Comparison of ENCODE assay signal across 17 cellular contexts in genomic region chr12:52214421-52214802, GRCh38. TPM values are rescaled to one million over a fixed set of nuclear protein-coding genes. Genes with fewer than 3 reads are reported as not detected.
DNase-seq lines count a peak whose midpoint lies in the region; ATAC-seq and TF ChIP-seq lines count a peak whose summit lies in the region.
"Had no signal": no experiment of that assay in that cellular context is flagged by ENCODE, and none has a peak within 500 bp of the region (broad histone marks: within the 10 kb centered on the region; RNA-seq: fewer than 3 reads in every experiment).

No MANE protein-coding gene starts in this region.

- WGBS in IMR-90 (ENCODE audit: extremely low coverage in 2 of 2, insufficient read length in 1 of 2), 2 experiments = no CpG with 5 or more reads among the region's 3 CpGs
- no CpG with 5 or more reads among the region's 3 CpGs for WGBS in neuronal stem cell (ENCODE audit: extremely low coverage in 2 of 2, insufficient read length in 2 of 2, insufficient replicate concordance in 1 of 2), 2 donors

- POLR2A ChIA-PET in Caco-2 (lab: Charles Lee) (no interaction called here), IMR-90 (lab: Charles Lee; ENCODE audit: unreplicated experiment) (no interaction called here)
- POLR2A ChIA-PET in CD4-positive, alpha-beta memory T cell (lab: Charles Lee; ENCODE audit: partially characterized antibody) = no interaction called here

- no peak overlapping the region for H3K4me2 ChIP-seq in IMR-90 (ENCODE audit: low read depth, low read length)
- H3K4me2 ChIP-seq in neuronal stem cell (ENCODE audit: insufficient read depth, low read length, poor library complexity, severe bottlenecking) = no peak overlapping the region

- H3K18ac ChIP-seq in IMR-90 (ENCODE audit: low read depth, low read length) (no peak overlapping the region), neuronal stem cell (ENCODE audit: low read length) (peak overlapping the region; percentile 71)

- H3K4me1 ChIP-seq in Caco-2 (peaks cover 48% of the 10 kb centered on the region), IMR-90 (ENCODE audit: control insufficient read depth, insufficient read depth, low read length) (peaks cover 9% of the 10 kb centered on the region), neuronal stem cell (ENCODE audit: control insufficient read depth in 2 of 2, insufficient read depth in 1 of 2, low read depth in 1 of 2, low read length in 2 of 2) (peaks cover 0 to 3% of the 10 kb centered on the region in 2 donors)
- no peaks in the 10 kb centered on the region for H3K4me1 ChIP-seq in CD4-positive, alpha-beta memory T cell (ENCODE audit: insufficient read depth, low read length)

- H2AK5ac ChIP-seq in IMR-90 (ENCODE audit: low read depth, low read length) (no peak overlapping the region), neuronal stem cell (ENCODE audit: low read depth, low read length) (no peak overlapping the region)

- H3K27ac Mint-ChIP-seq in Caco-2 (ENCODE audit: unreplicated experiment) (peak overlapping the region; percentile 60), chondrocyte (ENCODE audit: unreplicated experiment) (no peak overlapping the region)
- H3K27ac Mint-ChIP-seq in CD4-positive, alpha-beta memory T cell = no peak overlapping the region
- H3K27ac Mint-ChIP-seq: activated CD8-positive, alpha-beta memory T cell treated with anti-CD3 and anti-CD28 coated beads, Interleukin-2, amount 10 ng/mL, durations not matched to agents 7 days and 5 days had no signal

- H2BK120ac ChIP-seq in IMR-90 (ENCODE audit: low read depth, low read length) = 0 out of 2 replicates have a peak overlapping the region, but pooled peaks have one; percentile 52
- peak overlapping the region; percentile 42 for H2BK120ac ChIP-seq in neuronal stem cell (ENCODE audit: low read depth, low read length)

- H3K4me1 Mint-ChIP-seq in Caco-2 (ENCODE audit: low read depth, unreplicated experiment) = peaks cover 43% of the 10 kb centered on the region
- H3K4me1 Mint-ChIP-seq in chondrocyte (ENCODE audit: low read depth) = peaks cover 43% of the 10 kb centered on the region
- peaks cover 0 to 2% (median under 1%) of the 10 kb centered on the region in 4 donors for H3K4me1 Mint-ChIP-seq in CD4-positive, alpha-beta memory T cell
- H3K4me1 Mint-ChIP-seq: activated CD8-positive, alpha-beta memory T cell treated with anti-CD3 and anti-CD28 coated beads, Interleukin-2, amount 10 ng/mL, durations not matched to agents 7 days and 5 days had no signal

- no peak overlapping the region for H4K5ac ChIP-seq in IMR-90 (ENCODE audit: low read depth, low read length)

- H3K36me3 ChIP-seq in Caco-2 (ENCODE audit: control insufficient read depth, insufficient read depth, low read length) (no peaks in the 10 kb centered on the region), IMR-90 (ENCODE audit: control insufficient read depth, insufficient read depth, low read length) (no peaks in the 10 kb centered on the region), neuronal stem cell (replicated peaks in 1 of 2; ENCODE audit: control insufficient read depth in 2 of 2, insufficient read depth in 2 of 2, low read length in 2 of 2) (no peaks in the 10 kb centered on the region)
- no peaks in the 10 kb centered on the region for H3K36me3 ChIP-seq in CD4-positive, alpha-beta memory T cell (ENCODE audit: insufficient read depth, low read length)
- H3K36me3 ChIP-seq: left ventricle myocardium inferior had no signal

- H3K4me3 ChIP-seq in Caco-2 (ENCODE audit: low read depth, low read length) (no peak overlapping the region), IMR-90 (ENCODE audit: insufficient read depth, low read depth, low read length) (no peak overlapping the region), neuronal stem cell (ENCODE audit: low read length in 2 of 2) (no peak overlapping the region)
- H3K4me3 ChIP-seq in CD4-positive, alpha-beta memory T cell (ENCODE audit: low read length in 2 of 2) = no peak overlapping the region
- H3K4me3 ChIP-seq: left ventricle myocardium inferior had no signal

- H3K9me3 Mint-ChIP-seq in Caco-2 (ENCODE audit: unreplicated experiment) (no peaks in the 10 kb centered on the region), chondrocyte (ENCODE audit: low read depth) (no peaks in the 10 kb centered on the region)
- no peaks in the 10 kb centered on the region for H3K9me3 Mint-ChIP-seq in CD4-positive, alpha-beta memory T cell

- no peak overlapping the region for H2AFZ ChIP-seq in IMR-90 (replicated peaks; ENCODE audit: low read length, poor library complexity)
- H2AFZ ChIP-seq in neuronal stem cell (ENCODE audit: low read length) = no peak overlapping the region

- in situ Hi-C loops in IMR-90 (cut with MboI; ENCODE audit: low sequenced_read_pairs) = no loop called here

- no peak overlapping the region for H2AK9ac ChIP-seq in IMR-90 (replicated peaks; ENCODE audit: low read depth, low read length, poor library complexity)

- intact Hi-C loops in Caco-2 (cut with micrococcal nuclease; ENCODE audit: unreplicated experiment) = no loop called here
- intact Hi-C loops in IMR-90 (cut with micrococcal nuclease) = loop anchor here (10.0 kb wide), 1 partner anchor 660 kb away; no protein-coding TSS in a partner anchor
- intact Hi-C loops in CD4-positive, alpha-beta memory T cell (cut with micrococcal nuclease) = no loop called here

- H3K14ac ChIP-seq in IMR-90 (replicated peaks; ENCODE audit: low read depth, low read length) (no peak overlapping the region), neuronal stem cell (ENCODE audit: low read length) (no peak overlapping the region)

- H3K9me3 ChIP-seq in Caco-2 (no peaks in the 10 kb centered on the region), IMR-90 (ENCODE audit: control insufficient read depth, insufficient read depth, low read length) (no peaks in the 10 kb centered on the region), neuronal stem cell (replicated peaks in 1 of 2; ENCODE audit: control insufficient read depth in 2 of 2, insufficient read depth in 1 of 2, low read depth in 1 of 2, low read length in 2 of 2) (peaks cover 0 to 2% of the 10 kb centered on the region in 2 donors)
- no peaks in the 10 kb centered on the region for H3K9me3 ChIP-seq in CD4-positive, alpha-beta memory T cell (ENCODE audit: control insufficient read depth in 1 of 2, low read length in 2 of 2)
- H3K9me3 ChIP-seq: left ventricle myocardium inferior had no signal

- DNase-seq in Caco-2 (no peak), IMR-90 (no peak), chondrocyte (ENCODE audit: low spot score) (peak; percentile 77), neuronal stem cell (ENCODE audit: low spot score) (no peak), amniotic stem cell (lab: John Stamatoyannopoulos, UW) (no peak)
- no peak for DNase-seq in CD4-positive, alpha-beta memory T cell
- no peak for DNase-seq in activated CD8-positive, alpha-beta memory T cell treated with anti-CD3 and anti-CD28 coated beads for 24 hours
- DNase-seq: activated CD8-positive, alpha-beta memory T cell treated with anti-CD3 and anti-CD28 coated beads, Interleukin-2, amount 10 ng/mL, durations not matched to agents 7 days and 5 days; activated gamma-delta T cell; left ventricle myocardium inferior; NCI-H2029; NCI-H524 treated with DMSO at 0.1 percent for 48 hours; stimulated activated CD4-positive, alpha-beta T cell treated with anti-CD3 and anti-CD28 coated beads, Interleukin-12 subunit alpha, Interleukin-12 subunit beta, amount 100 ng/mL, for 4 hours; stimulated activated naive CD8-positive, alpha-beta T cell treated with anti-CD3 and anti-CD28 coated beads, Interleukin-15, Interleukin-2, amounts not matched to agents 100 U/mL and 50 U/mL, for 24 hours; T-helper 1 cell had no signal

- H3K79me1 ChIP-seq in IMR-90 (ENCODE audit: low read depth in 1 of 2, low read length in 2 of 2) = no peaks in the 10 kb centered on the region
- no peaks in the 10 kb centered on the region for H3K79me1 ChIP-seq in neuronal stem cell (ENCODE audit: low read depth, low read length)

- H2BK20ac ChIP-seq in IMR-90 (ENCODE audit: low read depth, low read length) = no peak overlapping the region

- no peak overlapping the region for H2BK5ac ChIP-seq in IMR-90 (ENCODE audit: low read depth, low read length, poor library complexity, severe bottlenecking)
- H2BK5ac ChIP-seq in neuronal stem cell (ENCODE audit: low read length) = no peak overlapping the region

- no peaks in the 10 kb centered on the region for H3K36me3 Mint-ChIP-seq in Caco-2 (ENCODE audit: insufficient read depth, unreplicated experiment)
- H3K36me3 Mint-ChIP-seq in chondrocyte (ENCODE audit: low read depth) = no peaks in the 10 kb centered on the region
- H3K36me3 Mint-ChIP-seq in CD4-positive, alpha-beta memory T cell = no peaks in the 10 kb centered on the region
- H3K36me3 Mint-ChIP-seq: activated CD8-positive, alpha-beta memory T cell treated with anti-CD3 and anti-CD28 coated beads, Interleukin-2, amount 10 ng/mL, durations not matched to agents 7 days and 5 days; brain had no signal

- H2BK12ac ChIP-seq in neuronal stem cell (ENCODE audit: low read length) = no peak overlapping the region

- H3K23ac ChIP-seq in IMR-90 (ENCODE audit: low read depth, low read length) (no peak overlapping the region), neuronal stem cell (ENCODE audit: low read depth, low read length, poor library complexity) (no peak overlapping the region)

- H4K91ac ChIP-seq in IMR-90 (ENCODE audit: insufficient read depth, low read depth, low read length) (no peak overlapping the region), neuronal stem cell (ENCODE audit: low read depth, low read length, poor library complexity) (no peak overlapping the region)

- H3K27me3 ChIP-seq in Caco-2 (replicated peaks; ENCODE audit: control insufficient read depth, insufficient read depth, low read length) (no peaks in the 10 kb centered on the region), IMR-90 (ENCODE audit: control insufficient read depth, insufficient read depth, low read length) (no peaks in the 10 kb centered on the region), neuronal stem cell (ENCODE audit: control insufficient read depth in 3 of 3, insufficient read depth in 3 of 3, low read depth in 1 of 3, low read length in 3 of 3) (peaks cover 0 to 6% (median 0%) of the 10 kb centered on the region in 3 experiments)
- H3K27me3 ChIP-seq in CD4-positive, alpha-beta memory T cell (ENCODE audit: insufficient read depth, low read length) = no peaks in the 10 kb centered on the region

- peaks cover 16% of the 10 kb centered on the region for H3K9me1 ChIP-seq in IMR-90 (ENCODE audit: insufficient read depth, low read length)

- no peaks in the 10 kb centered on the region for H4K20me1 ChIP-seq in IMR-90 (ENCODE audit: insufficient read depth, low read length)

- no TSS peak for BruUV-seq in Caco-2 (replicated peaks; lab: Mats Ljungman, UMichigan)
- BruUV-seq in IMR-90 (replicated peaks; lab: Mats Ljungman, UMichigan) = no TSS peak

- ATAC-seq in IMR-90 (ENCODE audit: low read depth) (no peak), HG03571 (IDR thresholded peaks at IDR 0.05; ENCODE audit: unreplicated experiment) (no peak)

- H3K9ac ChIP-seq in IMR-90 (ENCODE audit: low read depth, low read length) = no peak overlapping the region
- no peak overlapping the region for H3K9ac ChIP-seq in neuronal stem cell (ENCODE audit: low read depth, low read length, poor library complexity)

- no peak for TF ChIP-seq POLR2A in IMR-90 (IDR thresholded peaks at IDR 0.05; ENCODE audit: low read depth, low read length)

- dilution Hi-C loops in IMR-90 (cut with HindIII; ENCODE audit: low sequenced_read_pairs, unreplicated experiment) = no loop called here

- H3K27ac ChIP-seq in IMR-90 (ENCODE audit: insufficient read depth, low read length) (no peak overlapping the region), neuronal stem cell (replicated peaks; ENCODE audit: low read length) (no peak overlapping the region)
- H3K27ac ChIP-seq in CD4-positive, alpha-beta memory T cell (ENCODE audit: low read depth, low read length) = no peak overlapping the region
- H3K27ac ChIP-seq: left ventricle myocardium inferior had no signal

- no peak for TF ChIP-seq CTCF in Caco-2 (IDR thresholded peaks at IDR 0.05; ENCODE audit: insufficient read depth in 1 of 2, low read depth in 1 of 2, low read length in 1 of 2, severe bottlenecking in 1 of 2, unreplicated experiment in 1 of 2)
- TF ChIP-seq CTCF in IMR-90 (conservative IDR thresholded peaks at IDR 0.05; ENCODE audit: low read depth, low read length) = no peak
- TF ChIP-seq CTCF in chondrocyte (IDR thresholded peaks at IDR 0.05) = no peak

- H3K4ac ChIP-seq in IMR-90 (ENCODE audit: low read depth, low read length) (no peak overlapping the region; the same call in 1 of the 2 replicates), neuronal stem cell (ENCODE audit: low read length) (no peak overlapping the region)

- CTCF ChIA-PET in Caco-2 (lab: Charles Lee) = interaction anchor here (1.2 kb wide), 1 partner anchor 181 kb away, joined by 3 read pairs; no protein-coding TSS in a partner anchor
- CTCF ChIA-PET in IMR-90 (lab: Yijun Ruan, JAX) = interaction anchor here (0.6 to 1.9 kb wide), 7 partner anchors 9 to 171 kb away, joined by 3 to 6 read pairs (median 5); partner anchors contain the start of gene KRT84
- CTCF ChIA-PET in CD4-positive, alpha-beta memory T cell (lab: Charles Lee; ENCODE audit: partially characterized antibody) = no interaction called here

- H3K56ac ChIP-seq in IMR-90 (ENCODE audit: extremely low read depth, insufficient read depth, low read length) = no peak overlapping the region

- no peaks in the 10 kb centered on the region for H3K27me3 Mint-ChIP-seq in Caco-2 (ENCODE audit: insufficient read depth, unreplicated experiment)
- no peaks in the 10 kb centered on the region for H3K27me3 Mint-ChIP-seq in chondrocyte (ENCODE audit: low read depth)
- H3K27me3 Mint-ChIP-seq in CD4-positive, alpha-beta memory T cell = peaks cover 3 to 22% of the 10 kb centered on the region in 2 donors

- H4K8ac ChIP-seq in IMR-90 (ENCODE audit: low read depth in 2 of 2, low read length in 2 of 2) = no peak overlapping the region
- H4K8ac ChIP-seq in neuronal stem cell (ENCODE audit: low read depth, low read length) = no peak overlapping the region

- no peak for TF ChIP-seq RAD21 in IMR-90 (IDR thresholded peaks at IDR 0.05; ENCODE audit: low read length)

- H2BK15ac ChIP-seq in IMR-90 (ENCODE audit: low read depth, low read length) = no peak overlapping the region
- H2BK15ac ChIP-seq in neuronal stem cell (ENCODE audit: low read length) = peak overlapping the region; percentile 57

- no peak overlapping the region for H3K4me3 Mint-ChIP-seq in Caco-2 (ENCODE audit: unreplicated experiment)
- no peak overlapping the region for H3K4me3 Mint-ChIP-seq in chondrocyte (ENCODE audit: unreplicated experiment)
- no peak overlapping the region for H3K4me3 Mint-ChIP-seq in CD4-positive, alpha-beta memory T cell
- H3K4me3 Mint-ChIP-seq: activated CD8-positive, alpha-beta memory T cell treated with anti-CD3 and anti-CD28 coated beads, Interleukin-2, amount 10 ng/mL, durations not matched to agents 7 days and 5 days; brain had no signal

RNA-seq across cellular contexts. Expression of gene KRT7, which starts 18.6 kb away (rescaled TPM):
- total RNA-seq in Caco-2 (2022) (13.9 and 19.9 TPM in 2 replicates), IMR-90 (2012; rRNA removed) (0.54 and 1.4 TPM in 2 replicates), chondrocyte (187 to 277 TPM (median 266 TPM) in 3 replicates)
- polyA plus RNA-seq in IMR-90 (2012; rRNA removed) = 1.4 and 1.7 TPM in 2 replicates
- polyA plus RNA-seq in IMR-90 (2012; cell fraction: cytosol; rRNA removed) = 2.5 and 3.4 TPM in 2 replicates
- polyA plus RNA-seq in IMR-90 (2012; cell fraction: nucleus; rRNA removed; ENCODE audit: low replicate concordance) = 0.60 and 1.7 TPM in 2 replicates
- polyA plus RNA-seq in neuronal stem cell (2013, experiment 1 of 2) = 0.24 TPM
- 0.18 TPM for polyA plus RNA-seq in neuronal stem cell (2013, experiment 2 of 2)
- not detected for total RNA-seq in CD4-positive, alpha-beta memory T cell
- not detected for polyA plus RNA-seq in CD4-positive, alpha-beta memory T cell
- total RNA-seq: left ventricle myocardium inferior had no signal

RNA-seq across cellular contexts. Expression of gene KRT80, which starts 22.6 kb away (rescaled TPM):
- total RNA-seq in Caco-2 (2022) (0.26 and 0.29 TPM in 2 replicates), IMR-90 (2012; rRNA removed) (0.54 and 0.56 TPM in 2 replicates), chondrocyte (10.7 to 17.0 TPM (median 12.1 TPM) in 3 replicates)
- polyA plus RNA-seq in IMR-90 (2012; rRNA removed) = 3.4 TPM in 2 replicates
- polyA plus RNA-seq in IMR-90 (2012; cell fraction: cytosol; rRNA removed) = 1.2 and 2.4 TPM in 2 replicates
- 14.7 and 18.0 TPM in 2 replicates for polyA plus RNA-seq in IMR-90 (2012; cell fraction: nucleus; rRNA removed; ENCODE audit: low replicate concordance)
- 0.07 TPM for polyA plus RNA-seq in neuronal stem cell (2013, experiment 1 of 2)
- polyA plus RNA-seq in neuronal stem cell (2013, experiment 2 of 2) = 0.07 TPM
- not detected for total RNA-seq in CD4-positive, alpha-beta memory T cell
- not detected for polyA plus RNA-seq in CD4-positive, alpha-beta memory T cell
- total RNA-seq: activated CD8-positive, alpha-beta memory T cell treated with anti-CD3 and anti-CD28 coated beads, Interleukin-2, amount 10 ng/mL, durations not matched to agents 7 days and 5 days; left ventricle myocardium inferior had no signal
